Comparison of ENCODE assay signal across 18 cellular contexts in the genomic region with DNA sequence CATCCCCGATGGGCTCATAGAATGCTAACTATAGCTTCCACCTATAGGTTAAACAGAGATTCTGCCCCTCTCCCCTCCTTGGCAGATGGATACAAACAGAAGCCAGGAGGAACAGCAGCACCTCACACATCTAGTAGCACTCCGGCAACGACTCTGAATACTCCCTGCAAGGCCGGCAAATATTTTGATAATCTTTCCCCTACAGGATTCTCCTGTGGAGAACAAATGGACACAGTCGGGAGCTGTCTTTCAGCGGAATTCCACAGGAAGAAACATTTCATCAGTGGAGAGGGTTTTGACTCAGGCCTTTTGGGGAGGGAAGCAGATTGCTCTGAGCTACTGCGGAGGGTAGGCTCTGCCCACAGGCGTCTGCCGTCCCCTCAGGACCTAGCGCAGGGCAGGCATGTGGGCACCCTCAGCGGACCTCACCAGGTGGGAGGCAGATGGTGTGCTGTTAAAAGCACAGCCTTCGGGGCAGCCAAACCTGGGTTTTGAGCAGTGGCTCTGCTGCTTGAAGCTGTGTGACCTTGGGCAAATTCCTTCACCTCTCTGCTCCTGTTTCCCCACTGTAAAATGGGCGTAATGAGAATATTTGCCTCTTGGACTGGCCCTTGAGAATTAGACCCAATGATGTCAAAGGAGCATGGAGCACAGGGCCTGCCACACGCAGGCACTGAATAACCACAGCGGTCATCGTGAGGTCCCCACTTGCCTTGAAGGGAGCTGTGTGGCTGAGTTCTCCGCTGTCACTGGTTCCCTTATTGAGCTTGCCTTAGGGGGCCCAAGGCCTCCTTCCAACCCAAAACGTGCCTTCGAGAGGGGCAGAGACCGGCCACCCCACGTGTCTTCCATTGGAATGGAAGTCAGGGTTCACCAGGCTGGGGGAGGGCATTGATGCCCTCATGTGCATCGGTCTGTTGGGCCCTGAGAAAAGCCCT. TPM values are rescaled to one million over a fixed set of nuclear protein-coding genes. Genes with fewer than 3 reads are reported as not detected.
DNase-seq lines count a peak whose midpoint lies in the region; ATAC-seq and TF ChIP-seq lines count a peak whose summit lies in the region.
"Had no signal": no experiment of that assay in that cellular context is flagged by ENCODE, and none has a peak within 500 bp of the region (broad histone marks: within the 10 kb centered on the region; RNA-seq: fewer than 3 reads in every experiment).

No MANE protein-coding gene starts in this region.

- CTCF ChIA-PET in activated CD4-positive, alpha-beta T cell treated with anti-CD3 and anti-CD28 coated beads for 36 hours (lab: Charles Lee), result interaction anchor here (1.0 to 1.3 kb wide), 2 partner anchors 12 to 58 kb away, joined by 3 to 4 read pairs; no protein-coding TSS in a partner anchor

- H3K4me2 ChIP-seq in smooth muscle cell, result peak overlapping the region; percentile 52

- no peaks in the 10 kb centered on the region for H3K36me3 ChIP-seq in smooth muscle cell (ENCODE audit: low read depth)
- H3K36me3 ChIP-seq: ovary, tibial nerve had no signal

- H3K4me1 Mint-ChIP-seq in activated CD4-positive, alpha-beta T cell treated with anti-CD3 and anti-CD28 coated beads for 36 hours, result peaks cover 6% of the 10 kb centered on the region
- H3K4me1 Mint-ChIP-seq in activated T-helper 17 cell treated with anti-CD3 and anti-CD28 coated beads, Interleukin-2, amount 50 U/mL, for 72 hours, result no peaks in the 10 kb centered on the region

- H3K27ac Mint-ChIP-seq in activated CD4-positive, alpha-beta T cell treated with anti-CD3 and anti-CD28 coated beads for 36 hours, result no peak overlapping the region
- H3K27ac Mint-ChIP-seq in activated T-helper 17 cell treated with anti-CD3 and anti-CD28 coated beads, Interleukin-2, amount 50 U/mL, for 72 hours, result no peak overlapping the region
- H3K27ac Mint-ChIP-seq: activated naive CD4-positive, alpha-beta T cell treated with anti-CD3 and anti-CD28 coated beads for 36 hours had no signal

- H3K9me3 Mint-ChIP-seq in activated CD4-positive, alpha-beta T cell treated with anti-CD3 and anti-CD28 coated beads for 36 hours (ENCODE audit: low read depth), result no peaks in the 10 kb centered on the region
- no peaks in the 10 kb centered on the region for H3K9me3 Mint-ChIP-seq in activated T-helper 17 cell treated with anti-CD3 and anti-CD28 coated beads, Interleukin-2, amount 50 U/mL, for 72 hours
- H3K9me3 Mint-ChIP-seq: activated naive CD4-positive, alpha-beta T cell treated with anti-CD3 and anti-CD28 coated beads for 36 hours had no signal

- H3K27me3 Mint-ChIP-seq in activated CD4-positive, alpha-beta T cell treated with anti-CD3 and anti-CD28 coated beads for 36 hours, result peaks cover 4% of the 10 kb centered on the region
- no peaks in the 10 kb centered on the region for H3K27me3 Mint-ChIP-seq in activated T-helper 17 cell treated with anti-CD3 and anti-CD28 coated beads, Interleukin-2, amount 50 U/mL, for 72 hours

- no peak overlapping the region for H3K4me3 ChIP-seq in astrocyte of the spinal cord (ENCODE audit: low read depth, low read length)
- no peak overlapping the region for H3K4me3 ChIP-seq in smooth muscle cell
- H3K4me3 ChIP-seq: ovary, tibial nerve had no signal

- no peaks in the 10 kb centered on the region for H3K36me3 Mint-ChIP-seq in activated CD4-positive, alpha-beta T cell treated with anti-CD3 and anti-CD28 coated beads for 36 hours (ENCODE audit: low read depth)
- no peaks in the 10 kb centered on the region for H3K36me3 Mint-ChIP-seq in activated T-helper 17 cell treated with anti-CD3 and anti-CD28 coated beads, Interleukin-2, amount 50 U/mL, for 72 hours (ENCODE audit: low read depth)

- WGBS in smooth muscle cell (ENCODE audit: low lambda C conversion rate), result 89% methylated on average over 22 of the region's 22 CpGs

- no peaks in the 10 kb centered on the region for H3K9me3 ChIP-seq in smooth muscle cell (replicated peaks; ENCODE audit: low read depth)
- H3K9me3 ChIP-seq: ovary, tibial nerve had no signal

- peak overlapping the region; percentile 96 for H3K27ac ChIP-seq in foreskin keratinocyte
- H3K27ac ChIP-seq in smooth muscle cell (ENCODE audit: low read depth), result peak overlapping the region; percentile 94
- H3K27ac ChIP-seq: C4-2B, ovary, tibial nerve had no signal

- no peak overlapping the region for H3K4me3 Mint-ChIP-seq in activated CD4-positive, alpha-beta T cell treated with anti-CD3 and anti-CD28 coated beads for 36 hours
- H3K4me3 Mint-ChIP-seq in activated T-helper 17 cell treated with anti-CD3 and anti-CD28 coated beads, Interleukin-2, amount 50 U/mL, for 72 hours, result no peak overlapping the region
- H3K4me3 Mint-ChIP-seq: activated naive CD4-positive, alpha-beta T cell treated with anti-CD3 and anti-CD28 coated beads for 36 hours had no signal

- peak; percentile 19 for DNase-seq in NCI-H146 (lab: John Stamatoyannopoulos, UW)
- DNase-seq in astrocyte of the spinal cord (ENCODE audit: low read depth, low spot score), result peak; percentile 48
- no peak for DNase-seq in foreskin keratinocyte
- no peak for DNase-seq in smooth muscle cell (lab: John Stamatoyannopoulos, UW; ENCODE audit: unreplicated experiment)
- no peak for DNase-seq in activated CD4-positive, alpha-beta T cell treated with anti-CD3 and anti-CD28 coated beads for 36 hours
- no peak for DNase-seq in RKO (ENCODE audit: low spot score)
- DNase-seq: activated CD8-positive, alpha-beta memory T cell treated with anti-CD3 and anti-CD28 coated beads, Interleukin-2, amount 50 U/mL, for 48 hours; activated naive CD4-positive, alpha-beta T cell treated with anti-CD3 and anti-CD28 coated beads for 36 hours; DMS79; Kasumi-1; left colon; NCI-H1436; NCI-H446; ovary; T-helper 9 cell had no signal

- TF ChIP-seq CTCF in astrocyte of the spinal cord (IDR thresholded peaks at IDR 0.05; ENCODE audit: low read depth, low read length) (no peak), foreskin keratinocyte (conservative IDR thresholded peaks at IDR 0.05) (no peak), smooth muscle cell (IDR thresholded peaks at IDR 0.05; ENCODE audit: borderline replicate concordance, insufficient read depth, poor library complexity, severe bottlenecking) (no peak)

- H3K79me2 ChIP-seq in smooth muscle cell (ENCODE audit: low read depth), result no peaks in the 10 kb centered on the region

- H3K4me1 ChIP-seq in foreskin keratinocyte (peaks cover 45% of the 10 kb centered on the region), smooth muscle cell (ENCODE audit: low read depth) (peaks cover 20% of the 10 kb centered on the region)

- in situ Hi-C loops in astrocyte of the spinal cord (cut with HindIII; ENCODE audit: low sequenced_read_pairs), result no loop called here

- peak overlapping the region; percentile 74 for H3K9ac ChIP-seq in smooth muscle cell (ENCODE audit: low read depth)

- H3F3A ChIP-seq in smooth muscle cell (ENCODE audit: low read depth), result no peaks in the 10 kb centered on the region

- ATAC-seq in foreskin keratinocyte, result no peak
- no peak for ATAC-seq in activated CD4-positive, alpha-beta T cell treated with anti-CD3 and anti-CD28 coated beads for 36 hours
- no peak for ATAC-seq in activated T-helper 17 cell treated with anti-CD3 and anti-CD28 coated beads, Interleukin-2, amount 50 U/mL, for 72 hours (replicated peaks)
- ATAC-seq: left colon had no signal

- H2AFZ ChIP-seq in smooth muscle cell (ENCODE audit: low read depth), result no peak overlapping the region

- H3K27me3 ChIP-seq in foreskin keratinocyte (no peaks in the 10 kb centered on the region), smooth muscle cell (ENCODE audit: low read depth) (no peaks in the 10 kb centered on the region)
- H3K27me3 ChIP-seq: ovary, tibial nerve had no signal

- POLR2A ChIA-PET in activated CD4-positive, alpha-beta T cell treated with anti-CD3 and anti-CD28 coated beads for 36 hours (lab: Charles Lee), result interaction anchor here (0.6 kb wide), 2 partner anchors 49 to 177 kb away, joined by 3 to 5 read pairs; no protein-coding TSS in a partner anchor

- H4K20me1 ChIP-seq in smooth muscle cell (ENCODE audit: low read depth), result no peaks in the 10 kb centered on the region

- intact Hi-C loops in activated CD4-positive, alpha-beta T cell treated with anti-CD3 and anti-CD28 coated beads for 36 hours (cut with DNase I, micrococcal nuclease), result no loop called here

RNA-seq across cellular contexts. Expression of a gene that starts 19.2 kb away (rescaled TPM):
- total RNA-seq in foreskin keratinocyte (138 and 139 TPM in 2 replicates), smooth muscle cell (24.9 and 25.6 TPM in 2 replicates)
- polyA plus RNA-seq in foreskin keratinocyte (71.2 and 80.6 TPM in 2 replicates), smooth muscle cell (21.4 and 26.7 TPM in 2 replicates)
- total RNA-seq in activated CD4-positive, alpha-beta T cell treated with anti-CD3 and anti-CD28 coated beads for 36 hours, result under 1 TPM; 0.46 to 0.54 TPM
- total RNA-seq in activated T-helper 17 cell treated with anti-CD3 and anti-CD28 coated beads, Interleukin-2, amount 50 U/mL, for 72 hours, result 1 to 10 TPM; 1.3 to 1.9 TPM

Comparison
In these comparisons a context has a peak if more than half of its experiments do, and no peak if none do; other contexts are left out.
1. DNase-seq: peak in NCI-H146 (single experiment) and astrocyte of the spinal cord (single experiment); none in foreskin keratinocyte (0 of 2), smooth muscle cell (single experiment), activated CD4-positive, alpha-beta T cell treated with anti-CD3 and anti-CD28 coated beads for 36 hours (single experiment) and RKO (single experiment).